In genomic region chr4:121614136-121614535, GRCh38 we compare ENCODE assay signal across 14 cellular contexts.
DNase-seq lines count a peak whose midpoint lies in the region; ATAC-seq and TF ChIP-seq lines count a peak whose summit lies in the region.
"Had no signal": no experiment of that assay in that cellular context is flagged by ENCODE, and none has a peak within 500 bp of the region (broad histone marks: within the 10 kb centered on the region; RNA-seq: fewer than 3 reads in every experiment).

No MANE protein-coding gene starts in this region.

- no peak overlapping the region for H3K23ac ChIP-seq in mesendoderm (ENCODE audit: low read length)
- H3K23ac ChIP-seq in trophoblast cell (ENCODE audit: low read length): no peak overlapping the region

- no peak overlapping the region for H3K4me3 Mint-ChIP-seq in T-helper 2 cell treated with Interferon-gamma antibody and Interleukin-4, amounts not matched to agents 5 μg/mL and 100 μg/mL, for 36 hours
- H3K4me3 Mint-ChIP-seq: B cell; CD8-positive, alpha-beta T cell had no signal

- H3K4me2 ChIP-seq in mesendoderm (ENCODE audit: low read length): no peak overlapping the region
- H3K4me2 ChIP-seq in trophoblast cell (ENCODE audit: low read length): no peak overlapping the region
- H3K4me2 ChIP-seq: BLaER1 treated with 17β-estradiol and CSF1 and Interleukin-3, amounts not matched to agents 10 nM and 100 nM had no signal

- H4K91ac ChIP-seq in trophoblast cell (ENCODE audit: low read depth, low read length): no peak overlapping the region

- no peak overlapping the region for H3K14ac ChIP-seq in trophoblast cell (ENCODE audit: low read length)

- no peak overlapping the region for H4K8ac ChIP-seq in mesendoderm (ENCODE audit: low read depth, low read length)
- H4K8ac ChIP-seq in trophoblast cell (ENCODE audit: low read depth, low read length): no peak overlapping the region

- H2BK5ac ChIP-seq in mesendoderm (ENCODE audit: low read length): no peak overlapping the region
- H2BK5ac ChIP-seq in trophoblast cell (ENCODE audit: low read depth, low read length, poor library complexity): no peak overlapping the region

- no peak for TF ChIP-seq CTCF in cardiac muscle cell (IDR thresholded peaks at IDR 0.05; ENCODE audit: low read depth, low read length)
- no peak for TF ChIP-seq CTCF in heart left ventricle (IDR thresholded peaks at IDR 0.05)

- peak overlapping the region; percentile 64 for H3K27ac ChIP-seq in cardiac muscle cell
- no peak overlapping the region for H3K27ac ChIP-seq in heart left ventricle
- H3K27ac ChIP-seq in mesendoderm (ENCODE audit: low read depth, low read length): no peak overlapping the region
- H3K27ac ChIP-seq in trophoblast cell (ENCODE audit: low read depth, low read length): peak overlapping the region; percentile 33
- H3K27ac ChIP-seq: BLaER1 treated with 17β-estradiol and CSF1 and Interleukin-3, amounts not matched to agents 10 nM and 100 nM; HL-60 had no signal

- H3K27ac Mint-ChIP-seq in T-helper 2 cell treated with Interferon-gamma antibody and Interleukin-4, amounts not matched to agents 5 μg/mL and 100 μg/mL, for 36 hours: no peak overlapping the region
- H3K27ac Mint-ChIP-seq: B cell; CD8-positive, alpha-beta T cell had no signal

- H2AFZ ChIP-seq in trophoblast cell (ENCODE audit: insufficient read depth, low read length, poor library complexity): no peak overlapping the region

- H4K12ac ChIP-seq in trophoblast cell (ENCODE audit: low read depth, low read length): no peak overlapping the region

- H3K56ac ChIP-seq in mesendoderm (ENCODE audit: low read length): no peak overlapping the region

- H2BK120ac ChIP-seq in mesendoderm (ENCODE audit: low read depth, low read length) (no peak overlapping the region), trophoblast cell (ENCODE audit: insufficient read depth, low read length, poor library complexity) (no peak overlapping the region)

- intact Hi-C loops in heart left ventricle (cut with DNase I): no loop called here

- H3K4me1 ChIP-seq in cardiac muscle cell (ENCODE audit: low read depth) (peaks cover 9% of the 10 kb centered on the region), heart left ventricle (no peaks in the 10 kb centered on the region), mesendoderm (ENCODE audit: control insufficient read depth, low read depth, low read length) (no peaks in the 10 kb centered on the region), trophoblast cell (ENCODE audit: control insufficient read depth in 1 of 2, insufficient read depth in 2 of 2, low read length in 2 of 2) (no peaks in the 10 kb centered on the region)
- H3K4me1 ChIP-seq: BLaER1 treated with 17β-estradiol and CSF1 and Interleukin-3, amounts not matched to agents 10 nM and 100 nM; HAP-1 had no signal

- no peaks in the 10 kb centered on the region for H3K79me2 ChIP-seq in mesendoderm (ENCODE audit: control insufficient read depth, insufficient read depth, low read length)
- no peaks in the 10 kb centered on the region for H3K79me2 ChIP-seq in trophoblast cell (ENCODE audit: control insufficient read depth, insufficient read depth, low read length, poor library complexity)

- H3K79me1 ChIP-seq in mesendoderm (ENCODE audit: low read length) (no peaks in the 10 kb centered on the region), trophoblast cell (ENCODE audit: low read length) (no peaks in the 10 kb centered on the region)

- H3K4ac ChIP-seq in mesendoderm (ENCODE audit: low read depth, low read length): no peak overlapping the region
- H3K4ac ChIP-seq in trophoblast cell (ENCODE audit: low read depth, low read length): no peak overlapping the region

- H3K9me3 ChIP-seq in cardiac muscle cell (ENCODE audit: low read depth): no peaks in the 10 kb centered on the region
- no peaks in the 10 kb centered on the region for H3K9me3 ChIP-seq in heart left ventricle
- peaks cover 2% of the 10 kb centered on the region for H3K9me3 ChIP-seq in trophoblast cell (ENCODE audit: insufficient read depth, low read depth, low read length)
- H3K9me3 ChIP-seq: BLaER1 treated with 17β-estradiol and CSF1 and Interleukin-3, amounts not matched to agents 10 nM and 100 nM; HAP-1 had no signal

- peaks cover 15% of the 10 kb centered on the region for H3K27me3 Mint-ChIP-seq in T-helper 2 cell treated with Interferon-gamma antibody and Interleukin-4, amounts not matched to agents 5 μg/mL and 100 μg/mL, for 36 hours (ENCODE audit: low read depth)

- H3K4me1 Mint-ChIP-seq in T-helper 2 cell treated with Interferon-gamma antibody and Interleukin-4, amounts not matched to agents 5 μg/mL and 100 μg/mL, for 36 hours (ENCODE audit: low read depth): no peaks in the 10 kb centered on the region
- H3K4me1 Mint-ChIP-seq: B cell had no signal

- H3K36me3 Mint-ChIP-seq in T-helper 2 cell treated with Interferon-gamma antibody and Interleukin-4, amounts not matched to agents 5 μg/mL and 100 μg/mL, for 36 hours (ENCODE audit: low read depth): no peaks in the 10 kb centered on the region
- H3K36me3 Mint-ChIP-seq: CD8-positive, alpha-beta T cell had no signal

- ATAC-seq in heart left ventricle: no peak
- ATAC-seq: CD8-positive, alpha-beta T cell had no signal

- no peak overlapping the region for H2BK15ac ChIP-seq in mesendoderm (replicated peaks; ENCODE audit: low read depth)

- DNase-seq in cardiac muscle cell (ENCODE audit: low read depth in 1 of 2, low spot score in 1 of 2): peak in 1 of 2 donors; percentile 7
- DNase-seq in heart left ventricle: no peak
- DNase-seq in mesendoderm: peak; percentile 72
- DNase-seq in trophoblast cell: no peak
- no peak for DNase-seq in T-helper 2 cell treated with Interferon-gamma antibody and Interleukin-4, amounts not matched to agents 5 μg/mL and 100 μg/mL, for 36 hours (ENCODE audit: low spot score)
- no peak for DNase-seq in NCI-H146 (lab: John Stamatoyannopoulos, UW)
- DNase-seq: Calu3; CD8-positive, alpha-beta T cell; DMS79 treated with DMSO at 0.1 percent for 48 hours; GF-D8 had no signal

- H3K27me3 ChIP-seq in cardiac muscle cell (no peaks in the 10 kb centered on the region), heart left ventricle (no peaks in the 10 kb centered on the region), mesendoderm (ENCODE audit: insufficient read depth, low read length, poor library complexity) (no peaks in the 10 kb centered on the region), trophoblast cell (ENCODE audit: insufficient read depth, low read length) (no peaks in the 10 kb centered on the region)
- H3K27me3 ChIP-seq: BLaER1 treated with 17β-estradiol and CSF1 and Interleukin-3, amounts not matched to agents 10 nM and 100 nM had no signal

- no peak overlapping the region for H3K4me3 ChIP-seq in cardiac muscle cell
- H3K4me3 ChIP-seq in heart left ventricle: no peak overlapping the region
- H3K4me3 ChIP-seq in mesendoderm (ENCODE audit: low read length): no peak overlapping the region
- H3K4me3 ChIP-seq in trophoblast cell (ENCODE audit: low read depth, low read length): no peak overlapping the region
- H3K4me3 ChIP-seq: BLaER1 treated with 17β-estradiol and CSF1 and Interleukin-3, amounts not matched to agents 10 nM and 100 nM; HAP-1 had no signal

- H2AK5ac ChIP-seq in mesendoderm (ENCODE audit: low read length) (no peak overlapping the region), trophoblast cell (ENCODE audit: low read length) (no peak overlapping the region)

- H3K9ac ChIP-seq in mesendoderm (ENCODE audit: low read length) (no peak overlapping the region), trophoblast cell (ENCODE audit: low read length) (no peak overlapping the region)
- H3K9ac ChIP-seq: BLaER1 treated with 17β-estradiol and CSF1 and Interleukin-3, amounts not matched to agents 10 nM and 100 nM had no signal

- H3K18ac ChIP-seq in mesendoderm (ENCODE audit: low read length): no peak overlapping the region
- H3K18ac ChIP-seq in trophoblast cell (ENCODE audit: low read length): no peak overlapping the region

- H4K5ac ChIP-seq in mesendoderm (ENCODE audit: low read length): no peak overlapping the region

- no peak for TF ChIP-seq POLR2A in heart left ventricle (IDR thresholded peaks at IDR 0.05)

- H3K9me3 Mint-ChIP-seq in T-helper 2 cell treated with Interferon-gamma antibody and Interleukin-4, amounts not matched to agents 5 μg/mL and 100 μg/mL, for 36 hours: no peaks in the 10 kb centered on the region
- H3K9me3 Mint-ChIP-seq: CD8-positive, alpha-beta T cell had no signal

- no peak overlapping the region for H2BK12ac ChIP-seq in trophoblast cell (ENCODE audit: low read length)

- no peaks in the 10 kb centered on the region for H3K36me3 ChIP-seq in cardiac muscle cell
- no peaks in the 10 kb centered on the region for H3K36me3 ChIP-seq in heart left ventricle
- H3K36me3 ChIP-seq in mesendoderm (ENCODE audit: control insufficient read depth, insufficient read depth, low read length): no peaks in the 10 kb centered on the region
- no peaks in the 10 kb centered on the region for H3K36me3 ChIP-seq in trophoblast cell (ENCODE audit: control insufficient read depth in 1 of 2, insufficient read depth in 2 of 2, low read length in 2 of 2)
- H3K36me3 ChIP-seq: BLaER1 treated with 17β-estradiol and CSF1 and Interleukin-3, amounts not matched to agents 10 nM and 100 nM; HAP-1 had no signal

Comparison
In these comparisons a context has a peak if more than half of its experiments do, and no peak if none do; other contexts are left out.
1. H3K27ac ChIP-seq: peak in cardiac muscle cell (single experiment) and trophoblast cell (single experiment); none in heart left ventricle (0 of 12) and mesendoderm (single experiment).